ENCODE assay signal across 7 cellular contexts in the genomic region with DNA sequence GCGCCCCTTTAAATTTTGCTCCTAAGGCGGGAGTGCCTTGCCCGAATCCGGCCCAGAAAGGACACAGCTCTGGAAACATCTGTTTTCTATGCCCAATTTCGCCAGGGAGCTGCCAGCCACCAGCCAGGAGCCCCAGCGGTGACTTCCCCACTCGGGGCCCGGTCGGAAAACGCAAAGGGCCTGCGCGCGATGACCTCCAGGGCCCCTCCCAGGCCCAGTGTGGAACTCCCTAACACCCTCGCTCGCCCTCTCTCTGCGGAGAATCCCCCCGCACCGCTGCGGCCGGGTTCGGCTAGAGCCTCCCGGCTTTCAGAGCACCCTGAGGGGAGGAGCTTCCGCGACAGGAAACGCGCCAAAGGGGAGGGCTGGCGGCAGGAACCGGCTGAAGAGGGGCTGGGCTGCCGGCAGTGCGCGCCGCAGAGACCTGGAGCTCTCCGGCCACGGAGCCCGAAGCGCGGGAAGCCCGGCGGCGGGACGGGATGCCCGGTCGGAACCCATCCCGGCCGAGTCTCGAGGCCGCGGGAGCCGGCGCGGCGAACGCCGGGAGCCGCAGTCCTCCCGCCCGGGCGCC. TPM values are rescaled to one million over a fixed set of nuclear protein-coding genes. Genes with fewer than 3 reads are reported as not detected.
DNase-seq lines count a peak whose midpoint lies in the region; ATAC-seq, FAIRE-seq and TF ChIP-seq lines count a peak whose summit lies in the region.

No MANE protein-coding gene starts in this region.

- peak overlapping the region; percentile 93 for H3K9ac ChIP-seq in GM12878 (ENCODE audit: control insufficient read depth, insufficient read depth, low read length)

- BruUV-seq in GM12878 (replicated peaks; lab: Mats Ljungman, UMichigan): TSS peak; percentile 80

- peak overlapping the region; percentile 81 for H3K4me2 ChIP-seq in GM12878 (ENCODE audit: control insufficient read depth, insufficient read depth)

- ATAC-seq in GM18508 (IDR thresholded peaks at IDR 0.05; ENCODE audit: insufficient read depth, unreplicated experiment): peak; percentile 43
- peak; percentile 67 for ATAC-seq in HG02973 (IDR thresholded peaks at IDR 0.05; ENCODE audit: unreplicated experiment)
- ATAC-seq in GM12878: peak; percentile 95
- peak; percentile 67 to 80 for ATAC-seq in gastrocnemius medialis

- SMC1A ChIA-PET in GM12878 (lab: Charles Lee; ENCODE audit: uncharacterized antibody, unreplicated experiment): interaction anchor here (0.9 to 4.3 kb wide), 15 partner anchors 9 to 318 kb away, joined by 3 to 42 read pairs (median 5); a partner anchor contains a TSS

- intact Hi-C loops in GM12878 (cut with micrococcal nuclease; ENCODE audit: unreplicated experiment) (no loop called here), gastrocnemius medialis (cut with DNase I; ENCODE audit: low total_unique reads) (no loop called here)

- WGBS in GM12878 (ENCODE audit: insufficient coverage, insufficient replicate concordance, low lambda C conversion rate, missing lambda C conversion rate): under 1% methylated on average over 34 of the region's 58 CpGs
- no CpG with 5 or more reads among the region's 58 CpGs for WGBS in iPS DF 6.9 (ENCODE audit: insufficient coverage, insufficient read length)

- peak overlapping the region; percentile 78 for H3K4me3 ChIP-seq in GM12878
- peak overlapping the region; percentile 76 for H3K4me3 ChIP-seq in iPS DF 6.9 (ENCODE audit: low read length)
- peak overlapping the region; percentile 50 to 94 (median 68) for H3K4me3 ChIP-seq in gastrocnemius medialis

- RAD21 ChIA-PET in GM12878 (lab: Charles Lee; ENCODE audit: unreplicated experiment): interaction anchor here (1.1 to 3.0 kb wide), 11 partner anchors 8 to 318 kb away, joined by 4 to 29 read pairs (median 8); no protein-coding TSS in a partner anchor

- in situ Hi-C loops in GM12878 (cut with MboI) (no loop called here), gastrocnemius medialis (cut with MboI; ENCODE audit: low sequenced_read_pairs in 4 of 4) (no loop called here)

- H2AFZ ChIP-seq in GM12878 (ENCODE audit: control insufficient read depth, low read depth, low read length): peak overlapping the region; percentile 98

- H3K4me1 ChIP-seq in GM12878 (ENCODE audit: control insufficient read depth, insufficient read depth, low read length): no peaks in the 10 kb centered on the region
- H3K4me1 ChIP-seq in iPS DF 6.9 (ENCODE audit: control insufficient read depth, insufficient read depth, low read length): no peaks in the 10 kb centered on the region
- H3K4me1 ChIP-seq in gastrocnemius medialis: peaks cover 0 to 6% of the 10 kb centered on the region in 2 donors

- H3K9me3 ChIP-seq in GM12878 (replicated peaks; ENCODE audit: control insufficient read depth, insufficient read depth, low read length) (no peaks in the 10 kb centered on the region), iPS DF 6.9 (ENCODE audit: control insufficient read depth, insufficient read depth, low read length) (no peaks in the 10 kb centered on the region), gastrocnemius medialis (no peaks in the 10 kb centered on the region)

- H3K36me3 ChIP-seq in GM12878 (ENCODE audit: control insufficient read depth in 2 of 2, insufficient read depth in 2 of 2, low read length in 1 of 2) (no peaks in the 10 kb centered on the region), iPS DF 6.9 (ENCODE audit: control insufficient read depth, insufficient read depth, low read length) (no peaks in the 10 kb centered on the region), gastrocnemius medialis (no peaks in the 10 kb centered on the region)

- CTCF ChIA-PET in GM12878 (lab: Yijun Ruan, JAX): interaction anchor here (0.7 to 7.2 kb wide), 16 partner anchors 11 to 366 kb away, joined by 3 to 61 read pairs (median 4); a partner anchor contains a TSS

- no peaks in the 10 kb centered on the region for H4K20me1 ChIP-seq in GM12878 (ENCODE audit: control insufficient read depth, insufficient read depth)

- peaks cover 32% of the 10 kb centered on the region for H3K79me2 ChIP-seq in GM12878 (ENCODE audit: control insufficient read depth, insufficient read depth, low read length)

- TF ChIP-seq POLR2A in GM12878 (IDR thresholded peaks at IDR 0.05; ENCODE audit: low read depth, low read length) (peak; percentile 89), gastrocnemius medialis (IDR thresholded peaks at IDR 0.05) (peak in 1 of 2 donors; percentile 24)

- POLR2A ChIA-PET in GM12878 (lab: Charles Lee): interaction anchor here (0.5 to 7.0 kb wide), 16 partner anchors 8 to 213 kb away, joined by 3 to 70 read pairs (median 4); a partner anchor contains a TSS

- H3K27me3 ChIP-seq in GM12878 (replicated peaks in 1 of 2; ENCODE audit: control insufficient read depth in 2 of 2, insufficient read depth in 2 of 2, low read length in 1 of 2) (no peaks in the 10 kb centered on the region), iPS DF 6.9 (ENCODE audit: control insufficient read depth, insufficient read depth, low read length) (no peaks in the 10 kb centered on the region), gastrocnemius medialis (peaks cover 0 to 3% (median 0%) of the 10 kb centered on the region in 3 donors)

- TF ChIP-seq EP300 in GM12878 (IDR thresholded peaks at IDR 0.05; ENCODE audit: borderline replicate concordance in 1 of 2, control insufficient read depth in 1 of 2, low read depth in 2 of 2, low read length in 2 of 2): no peak

- no peak for TF ChIP-seq RAD21 in GM12878 (IDR thresholded peaks at IDR 0.05; ENCODE audit: insufficient read depth, low read depth, low read length)

- H3K27ac ChIP-seq in GM12878 (ENCODE audit: control insufficient read depth, insufficient read depth) (peak overlapping the region; percentile 91), iPS DF 6.9 (ENCODE audit: low read length) (no peak overlapping the region), gastrocnemius medialis (peak overlapping the region in 3 of 4 donors; percentile 50 to 58 (median 56))

- peak; percentile 69 for FAIRE-seq in GM12878 (lab: Jason Lieb, UNC)

- DNase-seq in NCI-H1930 (lab: John Stamatoyannopoulos, UW) (peak; percentile 79 to 87), T1000 (lab: John Stamatoyannopoulos, UW) (peak; percentile 79), GM12878 (ENCODE audit: low read depth, low spot score) (peak; percentile 58), iPS DF 6.9 (ENCODE audit: low read depth, low spot score) (peak; percentile 78), gastrocnemius medialis (peak; percentile 34 to 39)

- TF ChIP-seq CTCF in GM12878 (IDR thresholded peaks at IDR 0.05 in 2 of 3, conservative IDR thresholded peaks at IDR 0.05 in 1 of 3; ENCODE audit: control insufficient read depth in 2 of 3, extremely low read depth in 1 of 3, insufficient read depth in 1 of 3, low read depth in 3 of 3, low read length in 3 of 3) (peak in 2 of 3 experiments; percentile 11 to 17; a peak in 1 of 6 replicates), gastrocnemius medialis (IDR thresholded peaks at IDR 0.05 in 4 of 5, conservative IDR thresholded peaks at IDR 0.05 in 1 of 5) (peak in 1 of 5 experiments; percentile 7)

RNA-seq across cellular contexts. Expression of a gene that starts 0.5 kb away (rescaled TPM):
- total RNA-seq in GM12878 (2013; cell fraction: nucleolus; rRNA removed): 8.6 and 13.1 TPM in 2 replicates
- total RNA-seq in GM12878 (2014; rRNA removed) (26.0 and 31.3 TPM in 2 replicates), GM12878 (2014; rRNA removed; fragmentation: Illumina TruSeq; extraction: Trizol) (45.3 and 46.8 TPM in 2 replicates), GM12878 (2021) (30.7 and 34.6 TPM in 2 replicates), gastrocnemius medialis (under 1 TPM in 2 of 4 donors, not detected in 2; 0.27 to 0.46 TPM)
- polyA plus RNA-seq in GM12878 (2011; ENCODE audit: low read depth): 8.6 TPM
- polyA plus RNA-seq in GM12878 (2011; rRNA removed) (16.0 and 22.4 TPM in 2 replicates), GM12878 (2014; fragmentation: Illumina TruSeq; extraction: Trizol) (39.8 and 42.9 TPM in 2 replicates), GM12878 (2014; fragmentation: Nextera tagmentation; extraction: Ambion mirVana) (10 to 100 TPM; 13.9 to 16.6 TPM), GM12878 (2014; rRNA removed) (18.9 and 24.0 TPM in 2 replicates), GM12878 (2016; fragmentation: Nextera tagmentation; extraction: Ambion mirVana) (10 to 100 TPM; 21.0 to 21.1 TPM)
- 12.7 and 14.6 TPM in 2 replicates for polyA plus RNA-seq in GM12878 (2011; cell fraction: cytosol; rRNA removed)
- 6.6 and 12.6 TPM in 2 replicates for polyA plus RNA-seq in GM12878 (2011; cell fraction: nucleus; rRNA removed)
- 7.7 and 8.9 TPM in 2 replicates for polyA plus RNA-seq in GM12878 (2012)
- 28.0 and 30.3 TPM in 2 replicates for polyA minus RNA-seq in GM12878 (2011; rRNA and poly(A)+ RNA removed)
- 6.7 and 15.8 TPM in 2 replicates for polyA minus RNA-seq in GM12878 (2011; cell fraction: cytosol; rRNA and poly(A)+ RNA removed)
- polyA minus RNA-seq in GM12878 (2011; cell fraction: nucleus; rRNA and poly(A)+ RNA removed): 5.2 and 11.0 TPM in 2 replicates

RNA-seq across cellular contexts. Expression of a gene that starts 38.5 kb away (rescaled TPM):
- total RNA-seq in GM12878 (2013; cell fraction: nucleolus; rRNA removed): 16.3 and 17.4 TPM in 2 replicates
- total RNA-seq in GM12878 (2014; rRNA removed): 5.6 and 8.4 TPM in 2 replicates
- total RNA-seq in GM12878 (2014; rRNA removed; fragmentation: Illumina TruSeq; extraction: Trizol): 6.0 and 6.9 TPM in 2 replicates
- 5.0 and 7.9 TPM in 2 replicates for total RNA-seq in GM12878 (2021)
- 2.8 TPM for polyA plus RNA-seq in GM12878 (2011; ENCODE audit: low read depth)
- polyA plus RNA-seq in GM12878 (2011; rRNA removed): 2.3 and 2.4 TPM in 2 replicates
- polyA plus RNA-seq in GM12878 (2011; cell fraction: cytosol; rRNA removed): 4.1 and 4.6 TPM in 2 replicates
- polyA plus RNA-seq in GM12878 (2011; cell fraction: nucleus; rRNA removed): 2.7 and 3.4 TPM in 2 replicates
- 4.3 and 5.2 TPM in 2 replicates for polyA plus RNA-seq in GM12878 (2012)
- 5.9 and 7.7 TPM in 2 replicates for polyA plus RNA-seq in GM12878 (2014; fragmentation: Illumina TruSeq; extraction: Trizol)
- 1 to 10 TPM; 1.2 to 1.4 TPM for polyA plus RNA-seq in GM12878 (2014; fragmentation: Nextera tagmentation; extraction: Ambion mirVana)
- polyA plus RNA-seq in GM12878 (2014; rRNA removed): 4.0 and 4.1 TPM in 2 replicates
- 1 to 10 TPM; 1.5 to 1.6 TPM for polyA plus RNA-seq in GM12878 (2016; fragmentation: Nextera tagmentation; extraction: Ambion mirVana)
- polyA minus RNA-seq in GM12878 (2011; rRNA and poly(A)+ RNA removed): 7.0 and 13.6 TPM in 2 replicates
- 2.4 and 3.5 TPM in 2 replicates for polyA minus RNA-seq in GM12878 (2011; cell fraction: cytosol; rRNA and poly(A)+ RNA removed)
- polyA minus RNA-seq in GM12878 (2011; cell fraction: nucleus; rRNA and poly(A)+ RNA removed): 3.6 and 3.9 TPM in 2 replicates
- 10 to 100 TPM; 14.9 to 34.7 (median 23.4) TPM for total RNA-seq in gastrocnemius medialis

RNA-seq across cellular contexts. Expression of a gene that starts 50.6 kb away (rescaled TPM):
- 11.9 and 14.4 TPM in 2 replicates for total RNA-seq in GM12878 (2013; cell fraction: nucleolus; rRNA removed)
- total RNA-seq in GM12878 (2014; rRNA removed): 11.5 and 11.7 TPM in 2 replicates
- 9.3 TPM in 2 replicates for total RNA-seq in GM12878 (2014; rRNA removed; fragmentation: Illumina TruSeq; extraction: Trizol)
- total RNA-seq in GM12878 (2021): 14.7 and 15.7 TPM in 2 replicates
- 10.0 TPM for polyA plus RNA-seq in GM12878 (2011; ENCODE audit: low read depth)
- polyA plus RNA-seq in GM12878 (2011; rRNA removed): 14.4 and 17.2 TPM in 2 replicates
- 13.9 and 15.3 TPM in 2 replicates for polyA plus RNA-seq in GM12878 (2011; cell fraction: cytosol; rRNA removed)
- polyA plus RNA-seq in GM12878 (2011; cell fraction: nucleus; rRNA removed): 24.2 and 28.1 TPM in 2 replicates
- 8.8 and 8.9 TPM in 2 replicates for polyA plus RNA-seq in GM12878 (2012)
- polyA plus RNA-seq in GM12878 (2014; fragmentation: Illumina TruSeq; extraction: Trizol): 7.8 and 9.2 TPM in 2 replicates
- polyA plus RNA-seq in GM12878 (2014; fragmentation: Nextera tagmentation; extraction: Ambion mirVana): 1 to 10 TPM; 2.9 to 7.0 TPM
- 16.9 and 17.4 TPM in 2 replicates for polyA plus RNA-seq in GM12878 (2014; rRNA removed)
- polyA plus RNA-seq in GM12878 (2016; fragmentation: Nextera tagmentation; extraction: Ambion mirVana): 10 to 100 TPM; 11.2 to 13.4 TPM
- polyA minus RNA-seq in GM12878 (2011; rRNA and poly(A)+ RNA removed): 18.0 and 32.5 TPM in 2 replicates
- 6.2 and 6.7 TPM in 2 replicates for polyA minus RNA-seq in GM12878 (2011; cell fraction: cytosol; rRNA and poly(A)+ RNA removed)
- 4.8 and 8.3 TPM in 2 replicates for polyA minus RNA-seq in GM12878 (2011; cell fraction: nucleus; rRNA and poly(A)+ RNA removed)
- 10 to 100 TPM; 10.1 to 16.7 (median 11.3) TPM for total RNA-seq in gastrocnemius medialis

Comparison
In these comparisons a context has a peak if more than half of its experiments do, and no peak if none do; other contexts are left out.
1. ATAC-seq: peak in every context shown above with its lines; median percentile 95 in GM12878; 74 in gastrocnemius medialis; 67 in HG02973; 43 in GM18508.
2. RNA of a gene that starts 0.5 kb away (total RNA-seq): 8.6 to 46.8 TPM in GM12878; 0.27 to 0.46 TPM in gastrocnemius medialis; every median in the first group is over 4 times any median in the second.
3. Peak in every context shown above with its lines, with median percentiles within 50 percentile points of each other: DNase-seq and H3K4me3 ChIP-seq.